In the genomic region with DNA sequence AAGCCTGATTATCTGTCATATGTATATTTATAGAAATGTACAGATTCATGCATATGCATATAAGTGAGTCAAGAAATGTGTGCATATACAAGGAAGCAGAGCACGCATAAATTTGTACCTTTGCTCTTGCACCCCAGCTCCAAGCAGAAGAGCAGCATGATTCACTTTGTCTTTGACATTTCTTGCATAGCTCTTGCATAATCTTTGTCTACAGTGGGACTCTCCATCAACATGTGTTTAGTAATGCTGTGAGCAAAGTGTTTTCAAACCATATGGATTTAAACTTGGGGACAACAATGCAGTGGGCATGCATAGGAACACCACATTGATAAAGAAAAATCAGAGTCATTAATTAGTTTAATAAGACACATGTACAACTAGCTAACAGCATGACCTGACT, we compare ENCODE assay signal across 22 cellular contexts.
DNase-seq lines count a peak whose midpoint lies in the region; ATAC-seq, FAIRE-seq and TF ChIP-seq lines count a peak whose summit lies in the region.
"Had no signal": no experiment of that assay in that cellular context is flagged by ENCODE, and none has a peak within 500 bp of the region (broad histone marks: within the 10 kb centered on the region; RNA-seq: fewer than 3 reads in every experiment).

No MANE protein-coding gene starts in this region.

- intact Hi-C loops in K562 (cut with micrococcal nuclease), result no loop called here

- ATAC-seq in activated T-cell treated with anti-CD3 and anti-CD28 coated beads, Interleukin-2, amount 50 U/mL, for 72 hours (replicated peaks in 1 of 2), result peak; percentile 34 to 43
- ATAC-seq in K562, result no peak
- ATAC-seq in HG03520 (IDR thresholded peaks at IDR 0.05; ENCODE audit: unreplicated experiment), result no peak
- ATAC-seq: A549; CD8-positive, alpha-beta T cell; HepG2; PC-3 had no signal

- H3K4me1 Mint-ChIP-seq in activated T-cell treated with anti-CD3 and anti-CD28 coated beads, Interleukin-2, amount 50 U/mL, for 72 hours (ENCODE audit: low read depth), result no peaks in the 10 kb centered on the region

- FAIRE-seq in K562 (lab: Jason Lieb, UNC), result no peak
- FAIRE-seq: A549, GM12891, H1, HepG2 had no signal

- no peaks in the 10 kb centered on the region for H4K20me1 ChIP-seq in K562 (replicated peaks; ENCODE audit: control insufficient read depth, insufficient read depth, low read length)
- H4K20me1 ChIP-seq: BLaER1 treated with 17β-estradiol and CSF1 and Interleukin-3, amounts not matched to agents 10 nM and 100 nM had no signal

- in situ Hi-C loops in K562 (cut with MboI), result no loop called here

- POLR2A ChIA-PET in K562 (lab: Yijun Ruan, JAX), result no interaction called here

- peaks cover 8% of the 10 kb centered on the region for H3K27me3 Mint-ChIP-seq in activated T-cell treated with anti-CD3 and anti-CD28 coated beads, Interleukin-2, amount 50 U/mL, for 72 hours (ENCODE audit: low read depth)

- no peak for TF ChIP-seq EP300 in K562 (IDR thresholded peaks at IDR 0.05; ENCODE audit: low read length)

- H3K9me3 Mint-ChIP-seq in activated T-cell treated with anti-CD3 and anti-CD28 coated beads, Interleukin-2, amount 50 U/mL, for 72 hours, result no peaks in the 10 kb centered on the region
- H3K9me3 Mint-ChIP-seq: CD8-positive, alpha-beta T cell had no signal

- H3K4me1 ChIP-seq in K562 (replicated peaks in 1 of 2; ENCODE audit: control insufficient read depth in 2 of 2, insufficient read depth in 2 of 2, low read length in 2 of 2), result no peaks in the 10 kb centered on the region; a peak in 1 of 5 replicates
- no peaks in the 10 kb centered on the region; the same call in 1 of the 2 replicates for H3K4me1 ChIP-seq in BE2C
- H3K4me1 ChIP-seq: A549 had no signal

- H3K4me3 ChIP-seq in K562 (no peak overlapping the region), fibroblast of villous mesenchyme (ENCODE audit: low read depth, low read length) (no peak overlapping the region), BE2C (ENCODE audit: low read depth, low read length) (no peak overlapping the region)
- H3K4me3 ChIP-seq: A549; BLaER1 treated with 17β-estradiol and CSF1 and Interleukin-3, amounts not matched to agents 10 nM and 100 nM had no signal

- TF ChIP-seq CTCF in K562 (IDR thresholded peaks at IDR 0.05 in 2 of 3, conservative IDR thresholded peaks at IDR 0.05 in 1 of 3; ENCODE audit: insufficient read depth in 2 of 3, low read depth in 1 of 3, low read length in 3 of 3) (no peak), fibroblast of villous mesenchyme (IDR thresholded peaks at IDR 0.05; ENCODE audit: insufficient read depth, low read depth, low read length) (no peak), BE2C (IDR thresholded peaks at IDR 0.05; ENCODE audit: low read depth, low read length) (no peak)

- TF ChIP-seq RAD21 in K562 (CRISPR knock-in tag; conservative IDR thresholded peaks at IDR 0.05 in 1 of 2, IDR thresholded peaks at IDR 0.05 in 1 of 2), result no peak

- TF ChIP-seq POLR2A in K562 (conservative IDR thresholded peaks at IDR 0.05), result no peak

- BruUV-seq in K562 (replicated peaks; lab: Mats Ljungman, UMichigan), result no TSS peak

- no peak for DNase-seq in activated T-cell treated with anti-CD3 and anti-CD28 coated beads, Interleukin-2, amount 50 U/mL, for 72 hours
- DNase-seq in activated T-cell treated with anti-CD3 and anti-CD28 coated beads for 4 hours (no peak), K562 (ENCODE audit: extremely low read depth in 1 of 4, low spot score in 3 of 4) (no peak), fibroblast of villous mesenchyme (ENCODE audit: low read depth) (peak; percentile 14), DMS153 (lab: John Stamatoyannopoulos, UW) (no peak), BE2C (no peak)
- DNase-seq: Calu3; CD8-positive, alpha-beta T cell; KG1; NCI-H1436; NCI-H2029; NCI-H446 treated with DMSO at 0.1 percent for 48 hours; PC-3; RPMI8226; SHP77 treated with DMSO at 0.1 percent for 48 hours; SK-N-SH had no signal

- no peak overlapping the region for H3K27ac ChIP-seq in K562 (ENCODE audit: extremely low read depth, low read depth, low read length)
- H3K27ac ChIP-seq: A549; BLaER1 treated with 17β-estradiol and CSF1 and Interleukin-3, amounts not matched to agents 10 nM and 100 nM had no signal

- 79% methylated on average over 1 of the region's 1 CpG for WGBS in K562 (ENCODE audit: insufficient coverage, low coverage, missing lambda C conversion rate)

- CTCF ChIA-PET in K562 (lab: Yijun Ruan, JAX; ENCODE audit: low intra/inter-chr PET ratio), result no interaction called here

- no peaks in the 10 kb centered on the region for H3K36me3 Mint-ChIP-seq in activated T-cell treated with anti-CD3 and anti-CD28 coated beads, Interleukin-2, amount 50 U/mL, for 72 hours (ENCODE audit: insufficient read depth in 2 of 2)
- H3K36me3 Mint-ChIP-seq: CD8-positive, alpha-beta T cell had no signal

- no peaks in the 10 kb centered on the region for H3K9me1 ChIP-seq in K562 (ENCODE audit: control insufficient read depth, insufficient read depth, low read length)

- no peak overlapping the region for H3K9ac ChIP-seq in K562 (ENCODE audit: insufficient read depth in 1 of 2, low read depth in 2 of 2, low read length in 2 of 2)
- H3K9ac ChIP-seq: BLaER1 treated with 17β-estradiol and CSF1 and Interleukin-3, amounts not matched to agents 10 nM and 100 nM; SK-N-SH had no signal

- H2AFZ ChIP-seq in K562 (ENCODE audit: low read depth, low read length), result no peak overlapping the region

- H3K36me3 ChIP-seq in K562 (ENCODE audit: control insufficient read depth, insufficient read depth, low read length), result no peaks in the 10 kb centered on the region
- H3K36me3 ChIP-seq in BE2C, result no peaks in the 10 kb centered on the region
- H3K36me3 ChIP-seq: BLaER1 treated with 17β-estradiol and CSF1 and Interleukin-3, amounts not matched to agents 10 nM and 100 nM had no signal

- H3K27me3 ChIP-seq in K562 (ENCODE audit: control insufficient read depth in 2 of 2, insufficient read depth in 2 of 2, low read length in 2 of 2) (no peaks in the 10 kb centered on the region), BE2C (no peaks in the 10 kb centered on the region)
- H3K27me3 ChIP-seq: BLaER1 treated with 17β-estradiol and CSF1 and Interleukin-3, amounts not matched to agents 10 nM and 100 nM had no signal

- no peak overlapping the region for H3K4me2 ChIP-seq in K562 (ENCODE audit: insufficient read depth, low read length)
- H3K4me2 ChIP-seq: A549, SK-N-SH had no signal

- no peaks in the 10 kb centered on the region for H3K9me3 ChIP-seq in K562 (replicated peaks; ENCODE audit: control insufficient read depth, insufficient read depth, low read depth, low read length)
- no peaks in the 10 kb centered on the region; the same call in 1 of the 2 replicates for H3K9me3 ChIP-seq in BE2C
- H3K9me3 ChIP-seq: A549; BLaER1 treated with 17β-estradiol and CSF1 and Interleukin-3, amounts not matched to agents 10 nM and 100 nM; SK-N-SH had no signal

- no peak overlapping the region for H3K4me3 Mint-ChIP-seq in activated T-cell treated with anti-CD3 and anti-CD28 coated beads, Interleukin-2, amount 50 U/mL, for 72 hours
- H3K4me3 Mint-ChIP-seq: CD8-positive, alpha-beta T cell had no signal

- 0 out of 3 replicates have a peak, but pooled peaks cover 3% of the 10 kb centered on the region for H3K79me2 ChIP-seq in K562 (ENCODE audit: control insufficient read depth, insufficient read depth, low read length)

- no peak overlapping the region for H3K27ac Mint-ChIP-seq in activated T-cell treated with anti-CD3 and anti-CD28 coated beads, Interleukin-2, amount 50 U/mL, for 72 hours
- H3K27ac Mint-ChIP-seq: CD8-positive, alpha-beta T cell had no signal

TF ChIP-seq in K562, 482 proteins besides CTCF, POLR2A, EP300 and RAD21 (continues in another document):
- no peak for TF ChIP-seq BACH1 (tag; IDR thresholded peaks at IDR 0.05)
- TF ChIP-seq ADNP (tag; IDR thresholded peaks at IDR 0.05), result no peak
- peak; percentile 62; the same call in 1 of the 2 replicates for TF ChIP-seq CEBPG (CRISPR knock-in tag; IDR thresholded peaks at IDR 0.05)
- peak; percentile 35 to 91; a peak in 3 of 4 replicates for TF ChIP-seq CEBPG (tag; conservative IDR thresholded peaks at IDR 0.05 in 1 of 2, IDR thresholded peaks at IDR 0.05 in 1 of 2)
- no peak for TF ChIP-seq IRF2 (CRISPR knock-in tag; IDR thresholded peaks at IDR 0.05)
- TF ChIP-seq TCFL5 (CRISPR knock-in tag; conservative IDR thresholded peaks at IDR 0.05), result no peak
- TF ChIP-seq SP2 (IDR thresholded peaks at IDR 0.05; ENCODE audit: extremely low read depth, low read depth, low read length, poor library complexity, severe bottlenecking), result no peak
- TF ChIP-seq, protein P1, sequence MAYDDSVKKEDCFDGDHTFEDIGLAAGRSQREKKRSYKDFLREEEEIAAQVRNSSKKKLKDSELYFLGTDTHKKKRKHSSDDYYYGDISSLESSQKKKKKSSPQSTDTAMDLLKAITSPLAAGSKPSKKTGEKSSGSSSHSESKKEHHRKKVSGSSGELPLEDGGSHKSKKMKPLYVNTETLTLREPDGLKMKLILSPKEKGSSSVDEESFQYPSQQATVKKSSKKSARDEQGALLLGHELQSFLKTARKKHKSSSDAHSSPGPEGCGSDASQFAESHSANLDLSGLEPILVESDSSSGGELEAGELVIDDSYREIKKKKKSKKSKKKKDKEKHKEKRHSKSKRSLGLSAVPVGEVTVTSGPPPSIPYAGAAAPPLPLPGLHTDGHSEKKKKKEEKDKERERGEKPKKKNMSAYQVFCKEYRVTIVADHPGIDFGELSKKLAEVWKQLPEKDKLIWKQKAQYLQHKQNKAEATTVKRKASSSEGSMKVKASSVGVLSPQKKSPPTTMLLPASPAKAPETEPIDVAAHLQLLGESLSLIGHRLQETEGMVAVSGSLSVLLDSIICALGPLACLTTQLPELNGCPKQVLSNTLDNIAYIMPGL (CRISPR knock-in tag; IDR thresholded peaks at IDR 0.05), result no peak
- TF ChIP-seq MYBL2 (IDR thresholded peaks at IDR 0.05; ENCODE audit: low read depth), result no peak
- no peak for TF ChIP-seq MYBL2 (CRISPR knock-in tag; IDR thresholded peaks at IDR 0.05; ENCODE audit: borderline replicate concordance)
- TF ChIP-seq GTF2A2 (tag; IDR thresholded peaks at IDR 0.05), result no peak
- TF ChIP-seq KAT8 (IDR thresholded peaks at IDR 0.05; ENCODE audit: low read depth), result no peak
- TF ChIP-seq, protein P2, sequence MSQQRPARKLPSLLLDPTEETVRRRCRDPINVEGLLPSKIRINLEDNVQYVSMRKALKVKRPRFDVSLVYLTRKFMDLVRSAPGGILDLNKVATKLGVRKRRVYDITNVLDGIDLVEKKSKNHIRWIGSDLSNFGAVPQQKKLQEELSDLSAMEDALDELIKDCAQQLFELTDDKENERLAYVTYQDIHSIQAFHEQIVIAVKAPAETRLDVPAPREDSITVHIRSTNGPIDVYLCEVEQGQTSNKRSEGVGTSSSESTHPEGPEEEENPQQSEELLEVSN (IDR thresholded peaks at IDR 0.05; ENCODE audit: borderline replicate concordance in 1 of 2, extremely low read depth in 1 of 2, insufficient read depth in 1 of 2, insufficient read length in 1 of 2, low read depth in 1 of 2, low read length in 1 of 2, poor library complexity in 1 of 2, severe bottlenecking in 1 of 2), result no peak

Comparison
In these comparisons a context has a peak if more than half of its experiments do, and no peak if none do; other contexts are left out.
1. ATAC-seq: peak in activated T-cell treated with anti-CD3 and anti-CD28 coated beads, Interleukin-2, amount 50 U/mL, for 72 hours (2 of 2); none in K562 (single experiment) and HG03520 (single experiment).